19 cellular contexts compared by ENCODE assay signal in genomic region chr5:138650999-138651766, GRCh38.
DNase-seq lines count a peak whose midpoint lies in the region; ATAC-seq, FAIRE-seq and TF ChIP-seq lines count a peak whose summit lies in the region.
"Had no signal": no experiment of that assay in that cellular context is flagged by ENCODE, and none has a peak within 500 bp of the region (broad histone marks: within the 10 kb centered on the region; RNA-seq: fewer than 3 reads in every experiment).

No MANE protein-coding gene starts in this region.

- H3K4me1 ChIP-seq in K562 (replicated peaks in 1 of 2; ENCODE audit: control insufficient read depth in 2 of 2, insufficient read depth in 2 of 2, low read length in 2 of 2) = no peaks in the 10 kb centered on the region; a peak in 1 of 5 replicates

- TF ChIP-seq POLR2A in K562 (conservative IDR thresholded peaks at IDR 0.05) (no peak), lower leg skin (IDR thresholded peaks at IDR 0.05) (no peak)

- ATAC-seq in K562 = peak; percentile 22; the same call in 2 of the 3 replicates
- ATAC-seq in HG02798 (IDR thresholded peaks at IDR 0.05; ENCODE audit: poor library complexity, unreplicated experiment) = no peak
- ATAC-seq: PC-3 had no signal

- peaks cover 2% of the 10 kb centered on the region for H3K36me3 Mint-ChIP-seq in activated naive CD4-positive, alpha-beta T cell treated with anti-CD3 and anti-CD28 coated beads, Interleukin-2, amount 50 U/mL, for 24 hours
- H3K36me3 Mint-ChIP-seq in nephron (ENCODE audit: low read depth) = no peaks in the 10 kb centered on the region
- H3K36me3 Mint-ChIP-seq in activated CD4-positive, alpha-beta T cell treated with anti-CD3 and anti-CD28 coated beads, Interleukin-2, amount 10 ng/mL, durations not matched to agents 7 days and 5 days (ENCODE audit: low read depth) = no peaks in the 10 kb centered on the region

- H3K36me3 ChIP-seq in K562 (ENCODE audit: control insufficient read depth, insufficient read depth, low read length) (no peaks in the 10 kb centered on the region), brain microvascular endothelial cell (replicated peaks) (no peaks in the 10 kb centered on the region)

- peaks cover 4% of the 10 kb centered on the region for H3K9me3 Mint-ChIP-seq in activated naive CD4-positive, alpha-beta T cell treated with anti-CD3 and anti-CD28 coated beads, Interleukin-2, amount 50 U/mL, for 24 hours
- no peaks in the 10 kb centered on the region for H3K9me3 Mint-ChIP-seq in nephron
- H3K9me3 Mint-ChIP-seq in activated CD4-positive, alpha-beta T cell treated with anti-CD3 and anti-CD28 coated beads, Interleukin-2, amount 10 ng/mL, durations not matched to agents 7 days and 5 days = no peaks in the 10 kb centered on the region

- BruUV-seq in K562 (replicated peaks; lab: Mats Ljungman, UMichigan) = no TSS peak

- TF ChIP-seq RAD21 in K562 (CRISPR knock-in tag; conservative IDR thresholded peaks at IDR 0.05 in 1 of 2, IDR thresholded peaks at IDR 0.05 in 1 of 2) = no peak

- intact Hi-C loops in K562 (cut with micrococcal nuclease) = no loop called here
- intact Hi-C loops in lower leg skin (cut with DNase I; ENCODE audit: low total_unique reads) = no loop called here

- H3K4me1 Mint-ChIP-seq in activated naive CD4-positive, alpha-beta T cell treated with anti-CD3 and anti-CD28 coated beads, Interleukin-2, amount 50 U/mL, for 24 hours = peaks cover 30% of the 10 kb centered on the region
- peaks cover 77% of the 10 kb centered on the region for H3K4me1 Mint-ChIP-seq in nephron
- H3K4me1 Mint-ChIP-seq in activated CD4-positive, alpha-beta T cell treated with anti-CD3 and anti-CD28 coated beads, Interleukin-2, amount 10 ng/mL, durations not matched to agents 7 days and 5 days = peaks cover 17% of the 10 kb centered on the region

- TF ChIP-seq EP300 in K562 (IDR thresholded peaks at IDR 0.05; ENCODE audit: low read length) = no peak

- H3K27ac ChIP-seq in K562 (ENCODE audit: extremely low read depth, low read depth, low read length) = no peak overlapping the region
- no peak overlapping the region for H3K27ac ChIP-seq in brain microvascular endothelial cell
- H3K27ac ChIP-seq: C4-2B, GM23248, SK-N-MC had no signal

- in situ Hi-C loops in K562 (cut with MboI) (no loop called here), brain microvascular endothelial cell (cut with HindIII; ENCODE audit: low pct_ligation_motif_present, low sequenced_read_pairs) (no loop called here)

- peaks cover 50 to 72% of the 10 kb centered on the region in 2 experiments for H3K27me3 ChIP-seq in K562 (ENCODE audit: control insufficient read depth in 2 of 2, insufficient read depth in 2 of 2, low read length in 2 of 2)
- no peaks in the 10 kb centered on the region for H3K27me3 ChIP-seq in brain microvascular endothelial cell (replicated peaks)

- CTCF ChIA-PET in K562 (lab: Yijun Ruan, JAX; ENCODE audit: low intra/inter-chr PET ratio) = no interaction called here
- CTCF ChIA-PET in activated CD4-positive, alpha-beta T cell treated with anti-CD3 and anti-CD28 coated beads, Interleukin-2, amount 10 ng/mL, durations not matched to agents 7 days and 5 days (lab: Charles Lee) = interaction anchor here (0.6 to 4.0 kb wide), 2 partner anchors 9 to 491 kb away, joined by 3 to 21 read pairs; no protein-coding TSS in a partner anchor

- H3K27me3 Mint-ChIP-seq in activated naive CD4-positive, alpha-beta T cell treated with anti-CD3 and anti-CD28 coated beads, Interleukin-2, amount 50 U/mL, for 24 hours = peaks cover 61% of the 10 kb centered on the region
- peaks cover 7% of the 10 kb centered on the region for H3K27me3 Mint-ChIP-seq in nephron (ENCODE audit: low read depth)
- peaks cover 97% of the 10 kb centered on the region for H3K27me3 Mint-ChIP-seq in activated CD4-positive, alpha-beta T cell treated with anti-CD3 and anti-CD28 coated beads, Interleukin-2, amount 10 ng/mL, durations not matched to agents 7 days and 5 days

- POLR2A ChIA-PET in K562 (lab: Yijun Ruan, JAX) = no interaction called here
- POLR2A ChIA-PET in activated CD4-positive, alpha-beta T cell treated with anti-CD3 and anti-CD28 coated beads, Interleukin-2, amount 10 ng/mL, durations not matched to agents 7 days and 5 days (lab: Charles Lee) = no interaction called here

- no peaks in the 10 kb centered on the region for H3K79me2 ChIP-seq in K562 (ENCODE audit: control insufficient read depth, insufficient read depth, low read length)

- H4K20me1 ChIP-seq in K562 (replicated peaks; ENCODE audit: control insufficient read depth, insufficient read depth, low read length) = no peaks in the 10 kb centered on the region; the same call in 1 of the 2 replicates

- H3K4me3 ChIP-seq in K562 = no peak overlapping the region
- H3K4me3 ChIP-seq in brain microvascular endothelial cell (ENCODE audit: low read depth, low read length) = no peak overlapping the region
- H3K4me3 ChIP-seq in lower leg skin (ENCODE audit: low read depth, poor library complexity, severe bottlenecking) = no peak overlapping the region
- H3K4me3 ChIP-seq: GM23248, SK-N-MC had no signal

- TF ChIP-seq CTCF in K562 (IDR thresholded peaks at IDR 0.05 in 2 of 3, conservative IDR thresholded peaks at IDR 0.05 in 1 of 3; ENCODE audit: insufficient read depth in 2 of 3, low read depth in 1 of 3, low read length in 3 of 3) (no peak), nephron (IDR thresholded peaks at IDR 0.05; ENCODE audit: unreplicated experiment in 3 of 3) (no peak), brain microvascular endothelial cell (IDR thresholded peaks at IDR 0.05; ENCODE audit: low read depth, low read length, missing control alignments) (no peak), lower leg skin (IDR thresholded peaks at IDR 0.05) (no peak)

- H3K9me3 ChIP-seq in K562 (replicated peaks; ENCODE audit: control insufficient read depth, insufficient read depth, low read depth, low read length) = no peaks in the 10 kb centered on the region

- no peak overlapping the region for H3K9ac ChIP-seq in K562 (ENCODE audit: insufficient read depth in 1 of 2, low read depth in 2 of 2, low read length in 2 of 2)
- H3K9ac ChIP-seq: GM23248 had no signal

- H2AFZ ChIP-seq in K562 (ENCODE audit: low read depth, low read length) = no peak overlapping the region
- H2AFZ ChIP-seq: GM23248 had no signal

- no peaks in the 10 kb centered on the region for H3K9me1 ChIP-seq in K562 (ENCODE audit: control insufficient read depth, insufficient read depth, low read length)

- H3K27ac Mint-ChIP-seq in activated naive CD4-positive, alpha-beta T cell treated with anti-CD3 and anti-CD28 coated beads, Interleukin-2, amount 50 U/mL, for 24 hours = peak overlapping the region; percentile 56
- peak overlapping the region; percentile 33 to 81 (median 53) for H3K27ac Mint-ChIP-seq in nephron
- H3K27ac Mint-ChIP-seq in activated CD4-positive, alpha-beta T cell treated with anti-CD3 and anti-CD28 coated beads, Interleukin-2, amount 10 ng/mL, durations not matched to agents 7 days and 5 days = no peak overlapping the region

- no peak overlapping the region for H3K4me3 Mint-ChIP-seq in activated naive CD4-positive, alpha-beta T cell treated with anti-CD3 and anti-CD28 coated beads, Interleukin-2, amount 50 U/mL, for 24 hours
- H3K4me3 Mint-ChIP-seq in nephron = peak overlapping the region in 1 of 3 experiments; percentile 28
- H3K4me3 Mint-ChIP-seq in activated CD4-positive, alpha-beta T cell treated with anti-CD3 and anti-CD28 coated beads, Interleukin-2, amount 10 ng/mL, durations not matched to agents 7 days and 5 days = no peak overlapping the region

- under 1% methylated on average over 14 of the region's 14 CpGs for WGBS in K562 (ENCODE audit: insufficient coverage, low coverage, missing lambda C conversion rate)
- 74 to 79% methylated on average over 14 of the region's 14 CpGs for WGBS in lower leg skin, 2 donors

- no peak overlapping the region for H3K4me2 ChIP-seq in K562 (ENCODE audit: insufficient read depth, low read length)

- no peak for DNase-seq in activated naive CD4-positive, alpha-beta T cell treated with anti-CD3 and anti-CD28 coated beads, Interleukin-2, amount 50 U/mL, for 16 hours
- DNase-seq in K562 (ENCODE audit: extremely low read depth in 1 of 4, low spot score in 3 of 4) = no peak
- no peak for DNase-seq in brain microvascular endothelial cell
- no peak for DNase-seq in lower leg skin (ENCODE audit: low spot score in 2 of 2)
- DNase-seq in activated CD4-positive, alpha-beta T cell treated with anti-CD3 and anti-CD28 coated beads, Interleukin-2, amount 10 ng/mL, durations not matched to agents 7 days and 5 days = no peak
- DNase-seq: 8988T; EL; GM23248; NCI-H1436; NCI-H2081; NCI-H345; NCI-H526 treated with DMSO at 0.1 percent for 48 hours; NK-92 treated with Interleukin-12 subunit alpha and Interleukin-12 subunit beta, amount 100 ng/mL, for 24 hours; PC-3 had no signal

- FAIRE-seq in K562 (lab: Jason Lieb, UNC) = no peak

TF ChIP-seq in K562, 482 proteins besides CTCF, POLR2A, EP300 and RAD21 (continues in another document):
- TF ChIP-seq AFF1 (IDR thresholded peaks at IDR 0.05; ENCODE audit: low read depth in 1 of 2, partially characterized antibody in 2 of 2) = no peak
